Comparison of ENCODE assay signal across 1 cellular context in genomic region chr20:59010321-59010994, GRCh38.
TF ChIP-seq lines count a peak whose summit lies in the region.

No MANE protein-coding gene starts in this region.

TF ChIP-seq in HepG2, 621 proteins besides CTCF, POLR2A, EP300 and RAD21 (continued from another document and continues in another):
- TF ChIP-seq, protein P1, sequence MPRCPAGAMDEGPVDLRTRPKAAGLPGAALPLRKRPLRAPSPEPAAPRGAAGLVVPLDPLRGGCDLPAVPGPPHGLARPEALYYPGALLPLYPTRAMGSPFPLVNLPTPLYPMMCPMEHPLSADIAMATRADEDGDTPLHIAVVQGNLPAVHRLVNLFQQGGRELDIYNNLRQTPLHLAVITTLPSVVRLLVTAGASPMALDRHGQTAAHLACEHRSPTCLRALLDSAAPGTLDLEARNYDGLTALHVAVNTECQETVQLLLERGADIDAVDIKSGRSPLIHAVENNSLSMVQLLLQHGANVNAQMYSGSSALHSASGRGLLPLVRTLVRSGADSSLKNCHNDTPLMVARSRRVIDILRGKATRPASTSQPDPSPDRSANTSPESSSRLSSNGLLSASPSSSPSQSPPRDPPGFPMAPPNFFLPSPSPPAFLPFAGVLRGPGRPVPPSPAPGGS (CRISPR knock-in tag; IDR thresholded peaks at IDR 0.05): peak; percentile 38; the same call in 1 of the 2 replicates
- TF ChIP-seq HNRNPK (IDR thresholded peaks at IDR 0.05; ENCODE audit: low read depth, low read length, poor library complexity, severe bottlenecking) (no peak), FOSL1 (CRISPR knock-in tag; IDR thresholded peaks at IDR 0.05; ENCODE audit: borderline replicate concordance) (no peak), ZNF451 (CRISPR knock-in tag; IDR thresholded peaks at IDR 0.05) (no peak), CHD4 (IDR thresholded peaks at IDR 0.05; ENCODE audit: borderline replicate concordance, low read length) (peak; percentile 83; the same call in 1 of the 2 replicates), ZFP1 (CRISPR knock-in tag; IDR thresholded peaks at IDR 0.05) (no peak), TAF1 (CRISPR knock-in tag; IDR thresholded peaks at IDR 0.05) (no peak), NCOA1 (CRISPR knock-in tag; IDR thresholded peaks at IDR 0.05) (no peak), NONO (IDR thresholded peaks at IDR 0.05) (no peak), NONO (CRISPR knock-in tag; conservative IDR thresholded peaks at IDR 0.05) (0 out of 2 replicates have a peak, but pooled peaks have one; percentile 49), MXI1 (IDR thresholded peaks at IDR 0.05; ENCODE audit: borderline replicate concordance, low read depth, low read length) (no peak), ZNF232 (CRISPR knock-in tag; IDR thresholded peaks at IDR 0.05; ENCODE audit: borderline replicate concordance) (no peak), CEBPG (CRISPR knock-in tag; IDR thresholded peaks at IDR 0.05) (peak; percentile 51), ZNF556 (CRISPR knock-in tag; IDR thresholded peaks at IDR 0.05; ENCODE audit: borderline replicate concordance) (0 out of 2 replicates have a peak, but pooled peaks have one; percentile 24), PBX3 (CRISPR knock-in tag; IDR thresholded peaks at IDR 0.05; ENCODE audit: borderline replicate concordance) (no peak), SP140L (CRISPR knock-in tag; IDR thresholded peaks at IDR 0.05; ENCODE audit: borderline replicate concordance) (no peak), MEIS1 (CRISPR knock-in tag; IDR thresholded peaks at IDR 0.05; ENCODE audit: borderline replicate concordance) (peak; percentile 20; the same call in 1 of the 2 replicates), ZNF12 (CRISPR knock-in tag; IDR thresholded peaks at IDR 0.05) (no peak), NR0B2 (CRISPR knock-in tag; IDR thresholded peaks at IDR 0.05) (no peak), TGIF2 (CRISPR knock-in tag; IDR thresholded peaks at IDR 0.05) (no peak), PRMT3 (CRISPR knock-in tag; IDR thresholded peaks at IDR 0.05; ENCODE audit: borderline replicate concordance, low read depth) (no peak), ADNP (CRISPR knock-in tag; IDR thresholded peaks at IDR 0.05) (peak; percentile 60; the same call in 1 of the 2 replicates), RARG (CRISPR knock-in tag; IDR thresholded peaks at IDR 0.05; ENCODE audit: low read depth) (no peak), ZNF839 (CRISPR knock-in tag; IDR thresholded peaks at IDR 0.05; ENCODE audit: borderline replicate concordance) (no peak), ZNF703 (CRISPR knock-in tag; IDR thresholded peaks at IDR 0.05; ENCODE audit: borderline replicate concordance) (no peak), RBM39 (IDR thresholded peaks at IDR 0.05; ENCODE audit: low read depth, low read length, poor library complexity, severe bottlenecking) (no peak), ZNF652 (CRISPR knock-in tag; IDR thresholded peaks at IDR 0.05; ENCODE audit: borderline replicate concordance, low read depth) (no peak; the same call in 1 of the 2 replicates), NR3C1 (CRISPR knock-in tag; IDR thresholded peaks at IDR 0.05) (no peak), SRSF1 (optimal IDR thresholded peaks at IDR 0.05; ENCODE audit: low read depth, low read length) (no peak), SP4 (CRISPR knock-in tag; IDR thresholded peaks at IDR 0.05) (no peak), ZNF460 (CRISPR knock-in tag; IDR thresholded peaks at IDR 0.05; ENCODE audit: borderline replicate concordance) (no peak), ZNF775 (CRISPR knock-in tag; IDR thresholded peaks at IDR 0.05; ENCODE audit: borderline replicate concordance) (no peak), PPARG (CRISPR knock-in tag; conservative IDR thresholded peaks at IDR 0.05) (no peak; the same call in 1 of the 2 replicates), SPEN (CRISPR knock-in tag; IDR thresholded peaks at IDR 0.05; ENCODE audit: low read depth) (no peak), HNRNPL (IDR thresholded peaks at IDR 0.05; ENCODE audit: low read depth, low read length) (no peak), SIN3B (IDR thresholded peaks at IDR 0.05; ENCODE audit: low read length) (no peak), ZNF343 (CRISPR knock-in tag; IDR thresholded peaks at IDR 0.05) (no peak), ZNF354B (CRISPR knock-in tag; IDR thresholded peaks at IDR 0.05) (0 out of 2 replicates have a peak, but pooled peaks have one; percentile 41), DMAP1 (CRISPR knock-in tag; IDR thresholded peaks at IDR 0.05) (no peak; the same call in 1 of the 2 replicates), ZBTB44 (CRISPR knock-in tag; IDR thresholded peaks at IDR 0.05) (no peak)
- TF ChIP-seq, protein P2, sequence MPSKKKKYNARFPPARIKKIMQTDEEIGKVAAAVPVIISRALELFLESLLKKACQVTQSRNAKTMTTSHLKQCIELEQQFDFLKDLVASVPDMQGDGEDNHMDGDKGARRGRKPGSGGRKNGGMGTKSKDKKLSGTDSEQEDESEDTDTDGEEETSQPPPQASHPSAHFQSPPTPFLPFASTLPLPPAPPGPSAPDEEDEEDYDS (CRISPR knock-in tag; IDR thresholded peaks at IDR 0.05): no peak
- TF ChIP-seq, protein P3, sequence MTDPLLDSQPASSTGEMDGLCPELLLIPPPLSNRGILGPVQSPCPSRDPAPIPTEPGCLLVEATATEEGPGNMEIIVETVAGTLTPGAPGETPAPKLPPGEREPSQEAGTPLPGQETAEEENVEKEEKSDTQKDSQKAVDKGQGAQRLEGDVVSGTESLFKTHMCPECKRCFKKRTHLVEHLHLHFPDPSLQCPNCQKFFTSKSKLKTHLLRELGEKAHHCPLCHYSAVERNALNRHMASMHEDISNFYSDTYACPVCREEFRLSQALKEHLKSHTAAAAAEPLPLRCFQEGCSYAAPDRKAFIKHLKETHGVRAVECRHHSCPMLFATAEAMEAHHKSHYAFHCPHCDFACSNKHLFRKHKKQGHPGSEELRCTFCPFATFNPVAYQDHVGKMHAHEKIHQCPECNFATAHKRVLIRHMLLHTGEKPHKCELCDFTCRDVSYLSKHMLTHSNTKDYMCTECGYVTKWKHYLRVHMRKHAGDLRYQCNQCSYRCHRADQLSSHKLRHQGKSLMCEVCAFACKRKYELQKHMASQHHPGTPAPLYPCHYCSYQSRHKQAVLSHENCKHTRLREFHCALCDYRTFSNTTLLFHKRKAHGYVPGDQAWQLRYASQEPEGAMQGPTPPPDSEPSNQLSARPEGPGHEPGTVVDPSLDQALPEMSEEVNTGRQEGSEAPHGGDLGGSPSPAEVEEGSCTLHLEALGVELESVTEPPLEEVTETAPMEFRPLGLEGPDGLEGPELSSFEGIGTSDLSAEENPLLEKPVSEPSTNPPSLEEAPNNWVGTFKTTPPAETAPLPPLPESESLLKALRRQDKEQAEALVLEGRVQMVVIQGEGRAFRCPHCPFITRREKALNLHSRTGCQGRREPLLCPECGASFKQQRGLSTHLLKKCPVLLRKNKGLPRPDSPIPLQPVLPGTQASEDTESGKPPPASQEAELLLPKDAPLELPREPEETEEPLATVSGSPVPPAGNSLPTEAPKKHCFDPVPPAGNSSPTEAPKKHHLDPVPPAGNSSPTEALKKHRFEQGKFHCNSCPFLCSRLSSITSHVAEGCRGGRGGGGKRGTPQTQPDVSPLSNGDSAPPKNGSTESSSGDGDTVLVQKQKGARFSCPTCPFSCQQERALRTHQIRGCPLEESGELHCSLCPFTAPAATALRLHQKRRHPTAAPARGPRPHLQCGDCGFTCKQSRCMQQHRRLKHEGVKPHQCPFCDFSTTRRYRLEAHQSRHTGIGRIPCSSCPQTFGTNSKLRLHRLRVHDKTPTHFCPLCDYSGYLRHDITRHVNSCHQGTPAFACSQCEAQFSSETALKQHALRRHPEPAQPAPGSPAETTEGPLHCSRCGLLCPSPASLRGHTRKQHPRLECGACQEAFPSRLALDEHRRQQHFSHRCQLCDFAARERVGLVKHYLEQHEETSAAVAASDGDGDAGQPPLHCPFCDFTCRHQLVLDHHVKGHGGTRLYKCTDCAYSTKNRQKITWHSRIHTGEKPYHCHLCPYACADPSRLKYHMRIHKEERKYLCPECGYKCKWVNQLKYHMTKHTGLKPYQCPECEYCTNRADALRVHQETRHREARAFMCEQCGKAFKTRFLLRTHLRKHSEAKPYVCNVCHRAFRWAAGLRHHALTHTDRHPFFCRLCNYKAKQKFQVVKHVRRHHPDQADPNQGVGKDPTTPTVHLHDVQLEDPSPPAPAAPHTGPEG (CRISPR knock-in tag; IDR thresholded peaks at IDR 0.05): no peak
- TF ChIP-seq, protein P4, sequence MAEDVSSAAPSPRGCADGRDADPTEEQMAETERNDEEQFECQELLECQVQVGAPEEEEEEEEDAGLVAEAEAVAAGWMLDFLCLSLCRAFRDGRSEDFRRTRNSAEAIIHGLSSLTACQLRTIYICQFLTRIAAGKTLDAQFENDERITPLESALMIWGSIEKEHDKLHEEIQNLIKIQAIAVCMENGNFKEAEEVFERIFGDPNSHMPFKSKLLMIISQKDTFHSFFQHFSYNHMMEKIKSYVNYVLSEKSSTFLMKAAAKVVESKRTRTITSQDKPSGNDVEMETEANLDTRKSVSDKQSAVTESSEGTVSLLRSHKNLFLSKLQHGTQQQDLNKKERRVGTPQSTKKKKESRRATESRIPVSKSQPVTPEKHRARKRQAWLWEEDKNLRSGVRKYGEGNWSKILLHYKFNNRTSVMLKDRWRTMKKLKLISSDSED (CRISPR knock-in tag; IDR thresholded peaks at IDR 0.05): 0 out of 2 replicates have a peak, but pooled peaks have one; percentile 17
- TF ChIP-seq, protein P5, sequence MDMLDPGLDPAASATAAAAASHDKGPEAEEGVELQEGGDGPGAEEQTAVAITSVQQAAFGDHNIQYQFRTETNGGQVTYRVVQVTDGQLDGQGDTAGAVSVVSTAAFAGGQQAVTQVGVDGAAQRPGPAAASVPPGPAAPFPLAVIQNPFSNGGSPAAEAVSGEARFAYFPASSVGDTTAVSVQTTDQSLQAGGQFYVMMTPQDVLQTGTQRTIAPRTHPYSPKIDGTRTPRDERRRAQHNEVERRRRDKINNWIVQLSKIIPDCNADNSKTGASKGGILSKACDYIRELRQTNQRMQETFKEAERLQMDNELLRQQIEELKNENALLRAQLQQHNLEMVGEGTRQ (IDR thresholded peaks at IDR 0.05; ENCODE audit: low read depth, low read length): no peak
- TF ChIP-seq, protein P5 (CRISPR knock-in tag; IDR thresholded peaks at IDR 0.05; ENCODE audit: borderline replicate concordance): peak; percentile 77; the same call in 1 of the 2 replicates
- TF ChIP-seq, protein P6, sequence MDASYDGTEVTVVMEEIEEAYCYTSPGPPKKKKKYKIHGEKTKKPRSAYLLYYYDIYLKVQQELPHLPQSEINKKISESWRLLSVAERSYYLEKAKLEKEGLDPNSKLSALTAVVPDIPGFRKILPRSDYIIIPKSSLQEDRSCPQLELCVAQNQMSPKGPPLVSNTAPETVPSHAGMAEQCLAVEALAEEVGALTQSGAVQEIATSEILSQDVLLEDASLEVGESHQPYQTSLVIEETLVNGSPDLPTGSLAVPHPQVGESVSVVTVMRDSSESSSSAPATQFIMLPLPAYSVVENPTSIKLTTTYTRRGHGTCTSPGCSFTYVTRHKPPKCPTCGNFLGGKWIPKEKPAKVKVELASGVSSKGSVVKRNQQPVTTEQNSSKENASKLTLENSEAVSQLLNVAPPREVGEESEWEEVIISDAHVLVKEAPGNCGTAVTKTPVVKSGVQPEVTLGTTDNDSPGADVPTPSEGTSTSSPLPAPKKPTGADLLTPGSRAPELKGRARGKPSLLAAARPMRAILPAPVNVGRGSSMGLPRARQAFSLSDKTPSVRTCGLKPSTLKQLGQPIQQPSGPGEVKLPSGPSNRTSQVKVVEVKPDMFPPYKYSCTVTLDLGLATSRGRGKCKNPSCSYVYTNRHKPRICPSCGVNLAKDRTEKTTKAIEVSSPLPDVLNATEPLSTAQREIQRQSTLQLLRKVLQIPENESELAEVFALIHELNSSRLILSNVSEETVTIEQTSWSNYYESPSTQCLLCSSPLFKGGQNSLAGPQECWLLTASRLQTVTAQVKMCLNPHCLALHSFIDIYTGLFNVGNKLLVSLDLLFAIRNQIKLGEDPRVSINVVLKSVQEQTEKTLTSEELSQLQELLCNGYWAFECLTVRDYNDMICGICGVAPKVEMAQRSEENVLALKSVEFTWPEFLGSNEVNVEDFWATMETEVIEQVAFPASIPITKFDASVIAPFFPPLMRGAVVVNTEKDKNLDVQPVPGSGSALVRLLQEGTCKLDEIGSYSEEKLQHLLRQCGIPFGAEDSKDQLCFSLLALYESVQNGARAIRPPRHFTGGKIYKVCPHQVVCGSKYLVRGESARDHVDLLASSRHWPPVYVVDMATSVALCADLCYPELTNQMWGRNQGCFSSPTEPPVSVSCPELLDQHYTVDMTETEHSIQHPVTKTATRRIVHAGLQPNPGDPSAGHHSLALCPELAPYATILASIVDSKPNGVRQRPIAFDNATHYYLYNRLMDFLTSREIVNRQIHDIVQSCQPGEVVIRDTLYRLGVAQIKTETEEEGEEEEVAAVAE (CRISPR knock-in tag; IDR thresholded peaks at IDR 0.05; ENCODE audit: borderline replicate concordance): no peak
